9 cellular contexts compared by ENCODE assay signal in the genomic region with DNA sequence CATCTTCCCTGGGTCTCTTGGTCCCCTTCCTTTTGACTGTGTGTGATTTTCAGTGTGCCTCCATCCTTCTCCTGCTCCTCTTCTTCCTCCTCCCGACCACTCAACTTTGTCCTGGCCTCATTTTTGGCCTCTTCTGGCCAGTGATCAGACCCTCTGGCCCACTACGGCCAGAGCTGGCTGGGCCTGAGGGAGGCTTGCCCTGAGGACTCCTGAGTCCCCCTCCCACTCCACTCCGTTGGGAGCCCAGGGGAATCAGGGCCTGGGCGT. TPM values are rescaled to one million over a fixed set of nuclear protein-coding genes. Genes with fewer than 3 reads are reported as not detected.
A peak's percentile ranks its signal among the peaks of the same experiment; 100 is the strongest.
DNase-seq lines count a peak whose midpoint lies in the region; ATAC-seq and TF ChIP-seq lines count a peak whose summit lies in the region.
"Had no signal": no experiment of that assay in that cellular context is flagged by ENCODE, and none has a peak within 500 bp of the region (broad histone marks: within the 10 kb centered on the region; RNA-seq: fewer than 3 reads in every experiment).

No MANE protein-coding gene starts in this region.

- no peak for DNase-seq in T-cell
- DNase-seq in glutamatergic neuron, result no peak
- DNase-seq in sciatic nerve (ENCODE audit: low spot score), result no peak
- no peak for DNase-seq in inferior parietal cortex (ENCODE audit: extremely low spot score)
- no peak for DNase-seq in NCI-H510A (lab: John Stamatoyannopoulos, UW)
- DNase-seq in retina, result no peak

- H3K4me1 Mint-ChIP-seq in T-cell, result peaks cover 27 to 43% (median 38%) of the 10 kb centered on the region in 3 donors
- H3K4me1 Mint-ChIP-seq in glutamatergic neuron (ENCODE audit: low read depth, unreplicated experiment), result peaks cover 48% of the 10 kb centered on the region

- H3K9ac ChIP-seq in ES-I3 (ENCODE audit: low read depth, low read length), result peak overlapping the region; percentile 65

- no peak for ATAC-seq in T-cell (replicated peaks in 1 of 4)
- peak; percentile 2 for ATAC-seq in sciatic nerve
- no peak for ATAC-seq in HG02759 (IDR thresholded peaks at IDR 0.05; ENCODE audit: unreplicated experiment)

- no peak for TF ChIP-seq CTCF in glutamatergic neuron (IDR thresholded peaks at IDR 0.05; ENCODE audit: partially characterized antibody, unreplicated experiment)

- H3K36me3 Mint-ChIP-seq in T-cell (no peaks in the 10 kb centered on the region), glutamatergic neuron (ENCODE audit: unreplicated experiment) (no peaks in the 10 kb centered on the region)

- H3K27me3 Mint-ChIP-seq in T-cell, result no peaks in the 10 kb centered on the region
- H3K27me3 Mint-ChIP-seq in glutamatergic neuron (ENCODE audit: unreplicated experiment), result peaks cover 21% of the 10 kb centered on the region

- H3K36me3 ChIP-seq in ES-I3 (ENCODE audit: insufficient read depth, low read length), result no peaks in the 10 kb centered on the region

- H3K27ac Mint-ChIP-seq in T-cell (peak overlapping the region; percentile 83 to 89), glutamatergic neuron (ENCODE audit: unreplicated experiment) (peak overlapping the region; percentile 83)

- POLR2A ChIA-PET in T-cell (lab: Charles Lee), result no interaction called here

- intact Hi-C loops in sciatic nerve (cut with DNase I), result loop anchor here (5.0 kb wide), 1 partner anchor 56 kb away; no protein-coding TSS in a partner anchor

- no peaks in the 10 kb centered on the region for H3K9me3 ChIP-seq in ES-I3 (ENCODE audit: control insufficient read depth, insufficient read depth, low read length)

- H3K4me3 Mint-ChIP-seq in T-cell (peak overlapping the region; percentile 72 to 80 (median 75)), glutamatergic neuron (ENCODE audit: unreplicated experiment) (peak overlapping the region; percentile 88)

- CTCF ChIA-PET in T-cell (lab: Charles Lee), result interaction anchor here in 1 of 2 donors (1.2 kb wide), 1 partner anchor 61 kb away, joined by 5 read pairs; no protein-coding TSS in a partner anchor

- H3K9me3 Mint-ChIP-seq in T-cell (no peaks in the 10 kb centered on the region), glutamatergic neuron (ENCODE audit: unreplicated experiment) (peaks cover 16% of the 10 kb centered on the region)

- peaks cover 27% of the 10 kb centered on the region for H3K4me1 ChIP-seq in ES-I3 (ENCODE audit: insufficient read depth, low read length)

RNA-seq across cellular contexts. Expression of gene DDR1, which starts 0.9 kb away (rescaled TPM):
- 10 to 100 TPM in 4 of 5 donors, 1 to 10 TPM in 1; 8.8 to 23.9 (median 19.3) TPM for total RNA-seq in T-cell
- 120 TPM for total RNA-seq in glutamatergic neuron (ENCODE audit: unreplicated experiment)
- total RNA-seq in sciatic nerve, result 93.5 TPM

RNA-seq across cellular contexts. Expression of gene GTF2H4, which starts 24.6 kb away (rescaled TPM):
- total RNA-seq in T-cell (10 to 100 TPM; 15.5 to 39.2 (median 33.3) TPM), glutamatergic neuron (ENCODE audit: unreplicated experiment) (67.2 TPM), sciatic nerve (30.4 TPM)

RNA-seq across cellular contexts. Expression of gene VARS2, which starts 30.6 kb away (rescaled TPM):
- total RNA-seq in T-cell (10 to 100 TPM; 25.1 to 55.2 (median 40.9) TPM), glutamatergic neuron (ENCODE audit: unreplicated experiment) (47.0 TPM), sciatic nerve (25.2 TPM)

RNA-seq across cellular contexts. Expression of gene SFTA2, which starts 48.6 kb away (rescaled TPM):
- total RNA-seq in T-cell (under 1 TPM in 2 of 5 donors, not detected in 3; 0.51 to 0.67 TPM), glutamatergic neuron (ENCODE audit: unreplicated experiment) (not detected), sciatic nerve (0.76 TPM)
- total RNA-seq: glomerular endothelial cell had no signal

RNA-seq across cellular contexts. Expression of gene MUCL3, which starts 57.4 kb away (rescaled TPM):
- under 1 TPM in 1 of 5 donors, not detected in 4; 0.09 TPM for total RNA-seq in T-cell
- not detected for total RNA-seq in glutamatergic neuron (ENCODE audit: unreplicated experiment)
- 0.18 TPM for total RNA-seq in sciatic nerve
- total RNA-seq: glomerular endothelial cell had no signal
